In the genomic region with DNA sequence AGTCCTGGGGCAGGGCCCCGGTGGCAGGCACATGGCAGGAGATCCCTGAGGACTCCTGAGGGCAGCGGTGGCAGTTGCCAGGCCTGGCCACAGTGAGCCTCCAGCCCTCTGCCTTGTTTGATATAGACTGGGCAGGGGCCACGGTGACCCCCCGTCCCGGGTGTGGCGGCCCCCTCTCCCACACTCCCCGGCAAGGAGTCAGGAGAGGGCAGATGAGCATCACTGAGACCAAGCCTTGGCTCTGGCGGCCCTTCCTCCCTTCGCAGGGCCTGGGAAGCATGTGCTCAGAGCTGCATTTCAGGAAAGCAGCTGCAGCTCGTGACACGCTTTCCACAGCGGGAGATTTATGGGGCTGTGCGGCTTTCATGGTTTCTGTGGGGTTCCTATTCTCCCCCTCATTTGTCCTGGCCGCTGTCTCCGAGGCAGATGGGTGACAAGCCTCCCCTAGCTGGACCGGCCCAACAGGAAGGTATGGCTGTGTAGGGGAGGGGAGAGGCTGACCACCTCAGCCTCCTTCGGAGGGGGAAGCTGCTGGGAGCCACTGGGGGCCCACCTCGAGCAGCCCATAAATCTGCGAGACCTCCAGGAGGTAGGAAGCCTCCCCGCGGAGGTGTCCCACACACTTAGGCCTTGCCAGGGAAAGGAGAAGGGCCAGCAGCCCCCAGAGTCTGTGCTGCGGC, we compare ENCODE assay signal across 25 cellular contexts.
DNase-seq lines count a peak whose midpoint lies in the region; ATAC-seq lines count a peak whose summit lies in the region.
"Had no signal": no experiment of that assay in that cellular context is flagged by ENCODE, and none has a peak within 500 bp of the region (broad histone marks: within the 10 kb centered on the region; RNA-seq: fewer than 3 reads in every experiment).

No MANE protein-coding gene starts in this region.

- peak overlapping the region in 1 of 2 experiments; percentile 21 for H2BK12ac ChIP-seq in mesenchymal stem cell (ENCODE audit: low read length in 2 of 2)

- peak; percentile 22 for DNase-seq in NOMO-1 treated with DMSO at 0.1 percent for 48 hours (lab: John Stamatoyannopoulos, UW; ENCODE audit: unreplicated experiment)
- DNase-seq in NOMO-1 treated with dmso at 0.1 percent for 144 hours (lab: John Stamatoyannopoulos, UW; ENCODE audit: unreplicated experiment): no peak
- DNase-seq in UCSD-AML1 (lab: John Stamatoyannopoulos, UW; ENCODE audit: unreplicated experiment): peak; percentile 61
- DNase-seq in mesenchymal stem cell: peak; percentile 54
- DNase-seq in ureter (ENCODE audit: low spot score): peak; percentile 74
- no peak for DNase-seq in CD4-positive, alpha-beta memory T cell
- no peak for DNase-seq in amygdala (lab: John Stamatoyannopoulos, UW)
- DNase-seq: 8988T; activated CD4-positive, alpha-beta memory T cell treated with anti-CD3 and anti-CD28 coated beads, Interleukin-2, amount 10 ng/mL, durations not matched to agents 7 days and 5 days; activated naive CD4-positive, alpha-beta T cell; amniotic stem cell; Calu3; caudate nucleus; dorsolateral prefrontal cortex; mesendoderm; MM.1S; NCI-H1930; stimulated activated CD4-positive, alpha-beta T cell treated with anti-CD3 and anti-CD28 coated beads, Interleukin-4, amount 100 ng/mL, for 4 hours had no signal

- H3K14ac ChIP-seq in mesenchymal stem cell (ENCODE audit: low read length in 2 of 2): no peak overlapping the region

- intact Hi-C loops in CD4-positive, alpha-beta memory T cell (cut with micrococcal nuclease): no loop called here

- no peak overlapping the region for H3K4me3 ChIP-seq in mesenchymal stem cell (ENCODE audit: insufficient read depth in 1 of 2, low read depth in 1 of 2, low read length in 2 of 2)
- no peak overlapping the region for H3K4me3 ChIP-seq in CD4-positive, alpha-beta memory T cell (ENCODE audit: low read length in 2 of 2)
- H3K4me3 ChIP-seq: dorsolateral prefrontal cortex, GM23338, upper lobe of left lung had no signal

- no peak overlapping the region for H3K4me2 ChIP-seq in mesenchymal stem cell (ENCODE audit: low read length, poor library complexity, severe bottlenecking)
- H3K4me2 ChIP-seq: GM23338 had no signal

- no peak overlapping the region for H4K91ac ChIP-seq in mesenchymal stem cell (ENCODE audit: low read length)

- POLR2A ChIA-PET in CD4-positive, alpha-beta memory T cell (lab: Charles Lee; ENCODE audit: partially characterized antibody): no interaction called here

- CTCF ChIA-PET in CD4-positive, alpha-beta memory T cell (lab: Charles Lee; ENCODE audit: partially characterized antibody): no interaction called here

- peak overlapping the region in 1 of 2 experiments; percentile 19 for H3K18ac ChIP-seq in mesenchymal stem cell (ENCODE audit: low read depth in 1 of 2, low read length in 2 of 2)

- no peaks in the 10 kb centered on the region for H3K4me1 Mint-ChIP-seq in CD4-positive, alpha-beta memory T cell
- H3K4me1 Mint-ChIP-seq: activated CD4-positive, alpha-beta memory T cell treated with anti-CD3 and anti-CD28 coated beads, Interleukin-2, amount 10 ng/mL, durations not matched to agents 7 days and 5 days; GM23338; IgD-negative memory B cell; WTC11 had no signal

- H3K79me1 ChIP-seq in mesenchymal stem cell (replicated peaks; ENCODE audit: low read length, poor library complexity, severe bottlenecking): no peaks in the 10 kb centered on the region

- ATAC-seq in GM21381 (IDR thresholded peaks at IDR 0.05; ENCODE audit: unreplicated experiment): no peak
- ATAC-seq: GM23338, WTC11 had no signal

- H2BK120ac ChIP-seq in mesenchymal stem cell (ENCODE audit: low read depth, low read length): no peak overlapping the region

- peaks cover 8 to 27% of the 10 kb centered on the region in 2 experiments for H3K27me3 ChIP-seq in mesenchymal stem cell (ENCODE audit: control insufficient read depth in 1 of 2, insufficient read depth in 1 of 2, low read length in 2 of 2)
- no peaks in the 10 kb centered on the region for H3K27me3 ChIP-seq in CD4-positive, alpha-beta memory T cell (ENCODE audit: insufficient read depth, low read length)

- no peak overlapping the region for H4K8ac ChIP-seq in mesenchymal stem cell (ENCODE audit: low read length)

- H3K9me3 Mint-ChIP-seq in CD4-positive, alpha-beta memory T cell: peaks cover 0 to 1% (median 0%) of the 10 kb centered on the region in 8 donors
- H3K9me3 Mint-ChIP-seq: GM23338; IgD-negative memory B cell; natural killer cell treated with Interleukin-12 subunit alpha and Interleukin-12 subunit beta and Interleukin-15 and Interleukin-18, amount 100 ng/mL, for 72 hours; WTC11 had no signal

- no peak overlapping the region for H2AK5ac ChIP-seq in mesenchymal stem cell (ENCODE audit: low read length, severe bottlenecking)

- H2BK5ac ChIP-seq in mesenchymal stem cell (ENCODE audit: low read depth, low read length, poor library complexity, severe bottlenecking): no peak overlapping the region

- peaks cover 25% of the 10 kb centered on the region for H3K4me1 ChIP-seq in mesenchymal stem cell (ENCODE audit: control insufficient read depth, insufficient read depth, low read depth, low read length)
- H3K4me1 ChIP-seq in CD4-positive, alpha-beta memory T cell (ENCODE audit: insufficient read depth, low read length): no peaks in the 10 kb centered on the region
- H3K4me1 ChIP-seq: upper lobe of left lung had no signal

- 62% methylated on average over 22 of the region's 22 CpGs for WGBS in mesenchymal stem cell

- H3K9ac ChIP-seq in mesenchymal stem cell (ENCODE audit: low read length): no peak overlapping the region

- H3K27me3 Mint-ChIP-seq in CD4-positive, alpha-beta memory T cell: peaks cover 0 to 2% of the 10 kb centered on the region in 2 donors
- H3K27me3 Mint-ChIP-seq: activated CD4-positive, alpha-beta memory T cell treated with anti-CD3 and anti-CD28 coated beads, Interleukin-2, amount 10 ng/mL, durations not matched to agents 7 days and 5 days; natural killer cell treated with Interleukin-12 subunit alpha and Interleukin-12 subunit beta and Interleukin-15 and Interleukin-18, amount 100 ng/mL, for 72 hours had no signal

- no peaks in the 10 kb centered on the region for H3K36me3 ChIP-seq in mesenchymal stem cell (ENCODE audit: control insufficient read depth in 1 of 2, insufficient read depth in 2 of 2, low read depth in 1 of 2, low read length in 2 of 2)
- no peaks in the 10 kb centered on the region for H3K36me3 ChIP-seq in CD4-positive, alpha-beta memory T cell (ENCODE audit: insufficient read depth, low read length)
- H3K36me3 ChIP-seq: upper lobe of left lung had no signal

- no peak overlapping the region for H3K4ac ChIP-seq in mesenchymal stem cell (ENCODE audit: low read depth in 1 of 2, low read length in 2 of 2)

- H3K23ac ChIP-seq in mesenchymal stem cell (ENCODE audit: low read length in 2 of 2): no peak overlapping the region

- no peak overlapping the region for H2AFZ ChIP-seq in mesenchymal stem cell (ENCODE audit: low read depth, low read length)
- H2AFZ ChIP-seq: GM23338 had no signal

- no peaks in the 10 kb centered on the region for H3K36me3 Mint-ChIP-seq in CD4-positive, alpha-beta memory T cell
- H3K36me3 Mint-ChIP-seq: IgD-negative memory B cell; natural killer cell treated with Interleukin-12 subunit alpha and Interleukin-12 subunit beta and Interleukin-15 and Interleukin-18, amount 100 ng/mL, for 72 hours; WTC11 had no signal

- no peak overlapping the region for H3K4me3 Mint-ChIP-seq in CD4-positive, alpha-beta memory T cell
- H3K4me3 Mint-ChIP-seq: activated CD4-positive, alpha-beta memory T cell treated with anti-CD3 and anti-CD28 coated beads, Interleukin-2, amount 10 ng/mL, durations not matched to agents 7 days and 5 days; GM23338; IgD-negative memory B cell; natural killer cell treated with Interleukin-12 subunit alpha and Interleukin-12 subunit beta and Interleukin-15 and Interleukin-18, amount 100 ng/mL, for 72 hours; WTC11 had no signal

- no peak overlapping the region for H3K27ac Mint-ChIP-seq in CD4-positive, alpha-beta memory T cell
- H3K27ac Mint-ChIP-seq: activated CD4-positive, alpha-beta memory T cell treated with anti-CD3 and anti-CD28 coated beads, Interleukin-2, amount 10 ng/mL, durations not matched to agents 7 days and 5 days; GM23338; IgD-negative memory B cell; natural killer cell treated with Interleukin-12 subunit alpha and Interleukin-12 subunit beta and Interleukin-15 and Interleukin-18, amount 100 ng/mL, for 72 hours; WTC11 had no signal

- no peak overlapping the region for H3K27ac ChIP-seq in mesenchymal stem cell (ENCODE audit: low read length, poor library complexity, severe bottlenecking)
- H3K27ac ChIP-seq in CD4-positive, alpha-beta memory T cell (ENCODE audit: low read depth, low read length): no peak overlapping the region
- H3K27ac ChIP-seq: dorsolateral prefrontal cortex, HL-60, upper lobe of left lung had no signal

- peak overlapping the region; percentile 76 for H2BK15ac ChIP-seq in mesenchymal stem cell (ENCODE audit: low read depth, poor library complexity, severe bottlenecking)

- H3K9me3 ChIP-seq in mesenchymal stem cell (ENCODE audit: control insufficient read depth, low read length): no peaks in the 10 kb centered on the region
- H3K9me3 ChIP-seq in CD4-positive, alpha-beta memory T cell (ENCODE audit: control insufficient read depth in 1 of 2, low read length in 2 of 2): no peaks in the 10 kb centered on the region
- H3K9me3 ChIP-seq: upper lobe of left lung had no signal

Comparison
In these comparisons a context has a peak if more than half of its experiments do, and no peak if none do; other contexts are left out.
1. DNase-seq: peak in NOMO-1 treated with DMSO at 0.1 percent for 48 hours (single experiment), UCSD-AML1 (single experiment), mesenchymal stem cell (single experiment) and ureter (single experiment); none in NOMO-1 treated with dmso at 0.1 percent for 144 hours (single experiment), CD4-positive, alpha-beta memory T cell (0 of 5) and amygdala (0 of 56).